29 cellular contexts compared by ENCODE assay signal in the genomic region with DNA sequence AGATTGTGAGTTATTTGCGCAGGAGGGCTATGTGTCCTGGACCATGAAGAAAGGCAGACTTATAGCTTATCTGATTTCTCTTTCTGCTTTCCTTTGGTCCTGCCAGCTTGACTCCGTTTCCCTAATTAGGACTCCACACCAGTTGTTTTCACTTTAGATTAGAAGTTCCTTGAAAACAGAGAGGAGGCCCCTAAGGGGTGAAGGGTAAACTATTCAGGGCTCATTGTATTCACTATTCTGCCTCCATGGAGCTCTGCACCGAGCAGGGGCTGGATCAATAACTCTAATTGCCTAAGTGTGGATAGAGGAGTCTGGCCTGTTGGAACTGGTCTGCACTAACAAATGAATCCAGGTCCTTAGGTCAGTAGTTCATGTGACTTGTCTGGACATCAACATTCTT. TPM values are rescaled to one million over a fixed set of nuclear protein-coding genes. Genes with fewer than 3 reads are reported as not detected.
"Had no signal": no experiment of that assay in that cellular context is flagged by ENCODE, and none has a peak within 500 bp of the region (broad histone marks: within the 10 kb centered on the region; RNA-seq: fewer than 3 reads in every experiment).

No MANE protein-coding gene starts in this region.

- H3K27ac ChIP-seq: dorsolateral prefrontal cortex, esophagus muscularis mucosa, foreskin keratinocyte, gastroesophageal sphincter, heart left ventricle, hepatocyte, neutrophil, pancreas, suprapubic skin, transverse colon, upper lobe of right lung, uterus had no signal

- DNase-seq: cortex of kidney; dorsolateral prefrontal cortex; effector CD4-positive, alpha-beta T cell; foreskin keratinocyte; heart left ventricle; kidney; midbrain; naive thymus-derived CD4-positive, alpha-beta T cell; pancreas; stimulated activated CD4-positive, alpha-beta T cell treated with anti-CD3 and anti-CD28 coated beads, Interleukin-12 subunit alpha, Interleukin-12 subunit beta, amount 100 ng/mL, for 4 hours; stimulated activated CD4-positive, alpha-beta T cell treated with anti-CD3 and anti-CD28 coated beads, Interleukin-1b, Interleukin-23, amount 100 ng/mL, for 48 hours; stimulated activated CD4-positive, alpha-beta T cell treated with anti-CD3 and anti-CD28 coated beads, Interleukin-4, amount 100 ng/mL, for 1 hour; stimulated activated CD8-positive, alpha-beta memory T cell treated with anti-CD3 and anti-CD28 coated beads, Interleukin-4, amount 100 ng/mL, for 48 hours; stimulated activated naive CD4-positive, alpha-beta T cell; stimulated activated naive CD8-positive, alpha-beta T cell treated with anti-CD3 and anti-CD28 coated beads, Interleukin-15, amount 100 ng/mL, for 72 hours; transverse colon; upper lobe of right lung; uterus had no signal

- H3K27me3 Mint-ChIP-seq: memory B cell; stimulated activated naive CD8-positive, alpha-beta T cell treated with anti-CD3 and anti-CD28 coated beads, Interleukin-15, amount 100 ng/mL, for 72 hours had no signal

- H3K27ac Mint-ChIP-seq: memory B cell; naive thymus-derived CD4-positive, alpha-beta T cell; stimulated activated naive CD8-positive, alpha-beta T cell treated with anti-CD3 and anti-CD28 coated beads, Interleukin-15, amount 100 ng/mL, for 72 hours had no signal

- H3K9me3 ChIP-seq: esophagus muscularis mucosa, gastroesophageal sphincter, heart left ventricle, neutrophil, pancreas, suprapubic skin, transverse colon, upper lobe of right lung, uterus had no signal

- H3K9me3 Mint-ChIP-seq: memory B cell; naive thymus-derived CD4-positive, alpha-beta T cell; nephron; stimulated activated naive CD8-positive, alpha-beta T cell treated with anti-CD3 and anti-CD28 coated beads, Interleukin-15, amount 100 ng/mL, for 72 hours had no signal

- H3K4me3 ChIP-seq: dorsolateral prefrontal cortex, esophagus muscularis mucosa, gastroesophageal sphincter, heart left ventricle, hepatocyte, lung, pancreas, smooth muscle cell, suprapubic skin, transverse colon, upper lobe of right lung, uterus had no signal

- ATAC-seq: foreskin keratinocyte; gastroesophageal sphincter; heart left ventricle; left lobe of liver; pancreas; sciatic nerve; stimulated activated naive CD8-positive, alpha-beta T cell treated with anti-CD3 and anti-CD28 coated beads, Interleukin-15, amount 100 ng/mL, for 72 hours had no signal

- H3K36me3 Mint-ChIP-seq: memory B cell; naive thymus-derived CD4-positive, alpha-beta T cell had no signal

- H3K79me2 ChIP-seq: hepatocyte had no signal

- H3K36me3 ChIP-seq: esophagus muscularis mucosa, gastroesophageal sphincter, heart left ventricle, neutrophil, pancreas, suprapubic skin, transverse colon, upper lobe of right lung, uterus had no signal

- H3K4me3 Mint-ChIP-seq: memory B cell; naive thymus-derived CD4-positive, alpha-beta T cell; nephron; stimulated activated naive CD8-positive, alpha-beta T cell treated with anti-CD3 and anti-CD28 coated beads, Interleukin-15, amount 100 ng/mL, for 72 hours had no signal

- H3K27me3 ChIP-seq: dorsolateral prefrontal cortex, esophagus muscularis mucosa, gastroesophageal sphincter, heart left ventricle, hepatocyte, neutrophil, pancreas, transverse colon, uterus had no signal

- H3K4me1 Mint-ChIP-seq: nephron; stimulated activated naive CD8-positive, alpha-beta T cell treated with anti-CD3 and anti-CD28 coated beads, Interleukin-15, amount 100 ng/mL, for 72 hours had no signal

- H3K4me2 ChIP-seq: hepatocyte, smooth muscle cell had no signal

- H2AFZ ChIP-seq: hepatocyte had no signal

- H3K4me1 ChIP-seq: esophagus muscularis mucosa, foreskin keratinocyte, gastroesophageal sphincter, heart left ventricle, pancreas, suprapubic skin, transverse colon, upper lobe of right lung, uterus had no signal

RNA-seq across cellular contexts. Expression of gene SKA1, which starts 36.2 kb away (rescaled TPM):
- total RNA-seq: esophagus muscularis mucosa had no signal
